19 cellular contexts compared by ENCODE assay signal in the genomic region with DNA sequence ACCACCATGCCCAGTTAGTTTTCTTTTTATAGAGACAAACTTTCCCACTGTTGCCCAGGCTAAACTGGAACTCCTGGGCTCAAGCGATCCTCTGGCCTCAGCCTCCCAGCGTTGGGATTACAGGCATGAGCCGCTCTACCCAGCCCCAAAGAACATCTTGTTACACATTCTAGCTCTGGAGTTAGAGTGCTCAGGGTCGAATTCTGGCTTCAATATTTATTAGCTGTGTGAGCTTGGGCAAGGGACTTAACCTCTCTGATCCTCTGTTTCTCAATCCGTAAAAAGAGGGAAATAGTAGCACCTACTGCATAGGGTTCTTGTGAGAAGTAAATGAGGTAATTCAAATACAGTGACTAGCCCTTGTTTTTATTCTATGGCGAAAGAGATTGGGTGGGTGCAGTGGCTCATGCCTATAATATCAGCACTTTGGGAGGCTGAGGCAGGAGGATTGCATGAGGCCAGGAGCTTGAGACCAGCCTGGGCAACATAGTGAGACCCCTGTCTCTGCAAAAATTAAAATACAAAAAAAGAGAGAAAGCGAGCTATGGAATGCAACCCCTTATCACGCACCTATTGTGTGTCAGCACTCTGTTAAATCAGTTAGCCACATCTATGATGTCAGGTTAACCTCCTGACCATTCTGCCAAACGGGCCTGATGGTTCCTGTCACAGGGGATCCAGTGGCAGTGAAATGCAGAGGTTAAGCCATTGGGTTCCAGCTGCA. TPM values are rescaled to one million over a fixed set of nuclear protein-coding genes. Genes with fewer than 3 reads are reported as not detected.
DNase-seq lines count a peak whose midpoint lies in the region; ATAC-seq and TF ChIP-seq lines count a peak whose summit lies in the region.
"Had no signal": no experiment of that assay in that cellular context is flagged by ENCODE, and none has a peak within 500 bp of the region (broad histone marks: within the 10 kb centered on the region; RNA-seq: fewer than 3 reads in every experiment).

No MANE protein-coding gene starts in this region.

- 0 out of 2 replicates have a peak, but pooled peaks cover 4% of the 10 kb centered on the region for H3K36me3 ChIP-seq in OCI-LY1 (ENCODE audit: insufficient read depth, low read length)
- H3K36me3 ChIP-seq in tibial artery, result no peaks in the 10 kb centered on the region
- H3K36me3 ChIP-seq: cardiac muscle cell, esophagus squamous epithelium, heart left ventricle had no signal

- peak overlapping the region; percentile 63 for H3K4me2 ChIP-seq in OCI-LY1 (ENCODE audit: low read length)
- H3K4me2 ChIP-seq: PC-9 had no signal

- H3K27ac ChIP-seq in OCI-LY1 (ENCODE audit: low read depth, low read length, poor library complexity, severe bottlenecking) (peak overlapping the region; percentile 95), tibial artery (peak overlapping the region; percentile 70 to 76)
- H3K27ac ChIP-seq: cardiac muscle cell, heart left ventricle, PC-9, VCaP had no signal

- DNase-seq in activated naive CD4-positive, alpha-beta T cell treated with anti-CD3 and anti-CD28 coated beads, Interleukin-2, amount 50 U/mL, for 72 hours (ENCODE audit: low spot score in 2 of 2), result no peak
- DNase-seq in activated naive CD4-positive, alpha-beta T cell (lab: John Stamatoyannopoulos, UW), result no peak
- DNase-seq in central memory CD8-positive, alpha-beta T cell (ENCODE audit: low spot score in 2 of 2), result no peak
- DNase-seq in tibial artery (no peak), NCI-H345 (lab: John Stamatoyannopoulos, UW) (no peak), NCI-H1694 treated with DMSO at 0.1 percent for 48 hours (lab: John Stamatoyannopoulos, UW) (no peak)
- DNase-seq: esophagus squamous epithelium, GDM1, heart left ventricle, NCI-H2081, NCI-H510A treated with DMSO at 0.1 percent for 48 hours, nephron progenitor cell, PC-9, SW 1271 had no signal

- H3K27me3 ChIP-seq in OCI-LY1 (ENCODE audit: insufficient read depth, low read length), result no peaks in the 10 kb centered on the region
- no peaks in the 10 kb centered on the region for H3K27me3 ChIP-seq in tibial artery
- H3K27me3 ChIP-seq: cardiac muscle cell, esophagus squamous epithelium, heart left ventricle had no signal

- no peaks in the 10 kb centered on the region for H3K27me3 Mint-ChIP-seq in central memory CD8-positive, alpha-beta T cell

- peak overlapping the region; percentile 40 for H3K9ac ChIP-seq in OCI-LY1 (ENCODE audit: low read length)

- H2AFZ ChIP-seq in OCI-LY1 (ENCODE audit: low read length), result no peak overlapping the region
- H2AFZ ChIP-seq: PC-9 had no signal

- H3K4me1 ChIP-seq in OCI-LY1 (ENCODE audit: insufficient read depth, low read length, severe bottlenecking) (peaks cover 100% of the 10 kb centered on the region), tibial artery (peaks cover 0 to 35% (median 21%) of the 10 kb centered on the region in 4 donors)

- peaks cover 33% of the 10 kb centered on the region for H3K4me1 Mint-ChIP-seq in central memory CD8-positive, alpha-beta T cell

- H3K9me2 ChIP-seq in OCI-LY1 (ENCODE audit: low read depth, low read length), result no peaks in the 10 kb centered on the region

- intact Hi-C loops in tibial artery (cut with DNase I; ENCODE audit: low total_unique reads), result loop anchor here (5.0 kb wide), 1 partner anchor 113 kb away; no protein-coding TSS in a partner anchor

- peaks cover 18% of the 10 kb centered on the region for H3K79me2 ChIP-seq in OCI-LY1 (ENCODE audit: insufficient read depth, low read length)

- H3K27ac Mint-ChIP-seq in activated naive CD4-positive, alpha-beta T cell treated with anti-CD3 and anti-CD28 coated beads, Interleukin-2, amount 50 U/mL, for 72 hours, result peak overlapping the region; percentile 36 to 82
- H3K27ac Mint-ChIP-seq in central memory CD8-positive, alpha-beta T cell (ENCODE audit: low read depth), result no peak overlapping the region

- no peak for ATAC-seq in activated naive CD4-positive, alpha-beta T cell treated with anti-CD3 and anti-CD28 coated beads, Interleukin-2, amount 50 U/mL, for 72 hours
- ATAC-seq in central memory CD8-positive, alpha-beta T cell (replicated peaks; ENCODE audit: extremely low read depth, poor library complexity, severe bottlenecking), result no peak
- ATAC-seq in HG02571 (IDR thresholded peaks at IDR 0.05; ENCODE audit: unreplicated experiment), result no peak
- ATAC-seq: HCT116, heart left ventricle had no signal

- peak overlapping the region; percentile 35 for H3K4me3 ChIP-seq in OCI-LY1 (ENCODE audit: low read depth, low read length, poor library complexity, severe bottlenecking)
- no peak overlapping the region for H3K4me3 ChIP-seq in tibial artery
- H3K4me3 ChIP-seq: cardiac muscle cell, esophagus squamous epithelium, heart left ventricle, PC-9 had no signal

- TF ChIP-seq CTCF in OCI-LY1 (IDR thresholded peaks at IDR 0.05; ENCODE audit: low read length) (no peak), tibial artery (IDR thresholded peaks at IDR 0.05) (no peak)

- H3K9me3 Mint-ChIP-seq in activated naive CD4-positive, alpha-beta T cell treated with anti-CD3 and anti-CD28 coated beads, Interleukin-2, amount 50 U/mL, for 72 hours, result peaks cover 3 to 4% of the 10 kb centered on the region in 2 donors
- no peaks in the 10 kb centered on the region for H3K9me3 Mint-ChIP-seq in central memory CD8-positive, alpha-beta T cell

- H4K20me1 ChIP-seq in OCI-LY1 (ENCODE audit: insufficient read depth, low read length), result no peaks in the 10 kb centered on the region

- H3F3A ChIP-seq in OCI-LY1 (ENCODE audit: insufficient read depth, low read length), result peaks cover 10% of the 10 kb centered on the region

- H3K9me3 ChIP-seq in OCI-LY1 (ENCODE audit: low read length) (0 out of 2 replicates have a peak, but pooled peaks cover 2% of the 10 kb centered on the region), tibial artery (no peaks in the 10 kb centered on the region)
- H3K9me3 ChIP-seq: esophagus squamous epithelium, heart left ventricle had no signal

- peak overlapping the region; percentile 42 for H3K4me3 Mint-ChIP-seq in central memory CD8-positive, alpha-beta T cell
- H3K4me3 Mint-ChIP-seq: nephron progenitor cell had no signal

- peaks cover 6 to 21% of the 10 kb centered on the region in 2 donors for H3K36me3 Mint-ChIP-seq in activated naive CD4-positive, alpha-beta T cell treated with anti-CD3 and anti-CD28 coated beads, Interleukin-2, amount 50 U/mL, for 72 hours
- peaks cover 10% of the 10 kb centered on the region for H3K36me3 Mint-ChIP-seq in central memory CD8-positive, alpha-beta T cell (ENCODE audit: insufficient read depth)

RNA-seq across cellular contexts. Expression of a gene that starts 19.7 kb away (rescaled TPM):
- total RNA-seq in activated naive CD4-positive, alpha-beta T cell treated with anti-CD3 and anti-CD28 coated beads, Interleukin-2, amount 50 U/mL, for 72 hours, result 10 to 100 TPM; 12.6 to 19.3 TPM
